Comparison of ENCODE assay signal across 14 cellular contexts in the genomic region with DNA sequence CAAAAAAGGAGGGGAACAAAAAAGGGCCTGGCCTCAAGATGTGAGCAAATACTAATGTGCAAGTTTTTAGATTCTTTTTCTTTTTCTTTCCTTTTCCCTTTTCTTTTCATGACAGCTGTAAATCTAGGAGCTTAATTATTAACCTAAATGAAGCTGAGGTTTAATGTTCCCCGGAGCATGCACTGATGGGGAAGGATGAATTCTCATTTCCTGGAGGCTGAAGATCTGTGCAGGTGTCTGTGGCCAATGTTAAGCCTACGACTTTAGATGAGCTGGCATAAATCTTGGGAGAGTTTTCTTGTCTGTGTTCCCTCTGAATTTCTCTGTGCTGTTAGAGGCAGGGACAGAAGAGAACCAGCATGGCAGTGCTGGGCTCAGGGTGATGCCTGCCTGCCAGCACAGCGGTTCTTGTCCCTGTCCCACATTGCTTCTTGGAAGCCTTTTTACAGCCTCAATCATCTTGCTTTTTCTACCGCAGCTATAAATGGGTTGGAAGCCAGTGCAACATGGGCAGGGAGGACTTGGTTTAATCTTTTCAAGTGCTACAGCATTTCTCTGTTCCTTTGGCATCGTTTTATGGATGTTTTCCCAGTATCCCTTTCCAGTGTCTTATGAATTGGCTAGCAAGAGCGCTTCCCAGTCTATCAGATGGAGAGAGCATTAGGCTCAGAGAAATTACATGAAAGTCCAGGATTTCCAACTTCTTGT.
A peak's percentile ranks its signal among the peaks of the same experiment; 100 is the strongest.
DNase-seq lines count a peak whose midpoint lies in the region; ATAC-seq and TF ChIP-seq lines count a peak whose summit lies in the region.
"Had no signal": no experiment of that assay in that cellular context is flagged by ENCODE, and none has a peak within 500 bp of the region (broad histone marks: within the 10 kb centered on the region; RNA-seq: fewer than 3 reads in every experiment).

No MANE protein-coding gene starts in this region.

- no peaks in the 10 kb centered on the region for H3K27me3 Mint-ChIP-seq in MCF 10A (ENCODE audit: insufficient read depth, unreplicated experiment)

- POLR2A ChIA-PET in MCF 10A (lab: Yijun Ruan, JAX): interaction anchor here (0.7 to 1.4 kb wide), 4 partner anchors 11 to 322 kb away, joined by 3 to 4 read pairs (median 3); no protein-coding TSS in a partner anchor

- no peak overlapping the region for H3K4me3 Mint-ChIP-seq in MCF 10A (ENCODE audit: unreplicated experiment)
- H3K4me3 Mint-ChIP-seq: mesothelial cell of epicardium had no signal

- H3K4me3 ChIP-seq in mammary epithelial cell (replicated peaks in 1 of 3; ENCODE audit: insufficient read depth in 1 of 3, low read depth in 2 of 3, low read length in 3 of 3) (no peak overlapping the region), colonic mucosa (no peak overlapping the region), right lobe of liver (peak overlapping the region; percentile 6 to 22 (median 17)), uterus (no peak overlapping the region)
- H3K4me3 ChIP-seq: tibial artery had no signal

- H3K9me3 ChIP-seq in mammary epithelial cell (replicated peaks; ENCODE audit: insufficient read depth, low read length) (no peaks in the 10 kb centered on the region), colonic mucosa (no peaks in the 10 kb centered on the region), right lobe of liver (no peaks in the 10 kb centered on the region), uterus (no peaks in the 10 kb centered on the region)
- H3K9me3 ChIP-seq: tibial artery had no signal

- H3K79me2 ChIP-seq in mammary epithelial cell (ENCODE audit: insufficient read depth, low read length): no peaks in the 10 kb centered on the region

- DNase-seq in MCF 10A (ENCODE audit: unreplicated experiment) (no peak), mammary epithelial cell (no peak), colonic mucosa (peak; percentile 45), right lobe of liver (no peak), uterus (no peak), NCI-H1105 treated with DMSO at 0.1 percent for 48 hours (lab: John Stamatoyannopoulos, UW) (no peak)
- DNase-seq: activated CD4-positive, CD25-positive, alpha-beta regulatory T cell treated with anti-CD3 and anti-CD28 coated beads, Interleukin-2, amount 50 U/mL, for 72 hours; DMS 273 treated with DMSO at 0.1 percent for 48 hours; H7; NCI-H1694; tibial artery had no signal

- H3K4me2 ChIP-seq in mammary epithelial cell (ENCODE audit: insufficient read depth, low read depth, low read length): no peak overlapping the region

- H3K27me3 ChIP-seq in mammary epithelial cell (ENCODE audit: insufficient read depth, low read length): no peaks in the 10 kb centered on the region
- no peaks in the 10 kb centered on the region for H3K27me3 ChIP-seq in colonic mucosa
- no peaks in the 10 kb centered on the region for H3K27me3 ChIP-seq in right lobe of liver
- no peaks in the 10 kb centered on the region for H3K27me3 ChIP-seq in uterus
- H3K27me3 ChIP-seq: tibial artery had no signal

- H3K27ac ChIP-seq in mammary epithelial cell (ENCODE audit: insufficient read depth, low read depth, low read length): no peak overlapping the region
- H3K27ac ChIP-seq in colonic mucosa: peak overlapping the region; percentile 35
- no peak overlapping the region for H3K27ac ChIP-seq in right lobe of liver
- peak overlapping the region; percentile 20 to 35 for H3K27ac ChIP-seq in uterus
- H3K27ac ChIP-seq: tibial artery had no signal

- H3K36me3 ChIP-seq in mammary epithelial cell (ENCODE audit: insufficient read depth, low read length) (no peaks in the 10 kb centered on the region), colonic mucosa (no peaks in the 10 kb centered on the region), right lobe of liver (no peaks in the 10 kb centered on the region), uterus (no peaks in the 10 kb centered on the region)
- H3K36me3 ChIP-seq: tibial artery had no signal

- H3K4me1 Mint-ChIP-seq in MCF 10A (ENCODE audit: insufficient read depth, unreplicated experiment): peaks cover 29% of the 10 kb centered on the region

- dilution Hi-C loops in mammary epithelial cell (cut with HindIII; ENCODE audit: low sequenced_read_pairs): loop anchor here (5.0 to 25.0 kb wide), 3 partner anchors 44 to 396 kb away; no protein-coding TSS in a partner anchor

- intact Hi-C loops in MCF 10A (cut with micrococcal nuclease): loop anchor here (5.0 kb wide), 1 partner anchor 141 kb away; no protein-coding TSS in a partner anchor
- intact Hi-C loops in mammary epithelial cell (cut with micrococcal nuclease): no loop called here
- intact Hi-C loops in colonic mucosa (cut with DNase I): no loop called here
- intact Hi-C loops in right lobe of liver (cut with DNase I): no loop called here
- intact Hi-C loops in uterus (cut with DNase I; ENCODE audit: low total_unique reads): no loop called here

- peaks cover 27% of the 10 kb centered on the region for H3K4me1 ChIP-seq in mammary epithelial cell (ENCODE audit: insufficient read depth, low read length)
- H3K4me1 ChIP-seq in colonic mucosa: peaks cover 8% of the 10 kb centered on the region
- peaks cover 0 to 14% (median 0%) of the 10 kb centered on the region in 4 donors for H3K4me1 ChIP-seq in right lobe of liver
- H3K4me1 ChIP-seq in uterus: peaks cover 0 to under 1% of the 10 kb centered on the region in 2 donors

- H2AFZ ChIP-seq in mammary epithelial cell (ENCODE audit: low read depth, low read length): no peak overlapping the region

- peak overlapping the region; percentile 51 for H3K27ac Mint-ChIP-seq in MCF 10A (ENCODE audit: low read depth, unreplicated experiment)

- CTCF ChIA-PET in MCF 10A (lab: Yijun Ruan, JAX): interaction anchor here (0.6 to 3.6 kb wide), 7 partner anchors 12 to 1117 kb away, joined by 3 to 17 read pairs (median 4); no protein-coding TSS in a partner anchor
- CTCF ChIA-PET in mammary epithelial cell (lab: Charles Lee; ENCODE audit: low non-redundant PET): no interaction called here

- ATAC-seq in right lobe of liver (peak; percentile 52 to 81 (median 62)), GM18873 (IDR thresholded peaks at IDR 0.05; ENCODE audit: low FRiP score, unreplicated experiment) (no peak), HG03039 (IDR thresholded peaks at IDR 0.05; ENCODE audit: unreplicated experiment) (no peak)

- no peaks in the 10 kb centered on the region for H3K9me3 Mint-ChIP-seq in MCF 10A (ENCODE audit: unreplicated experiment)

- peaks cover 14% of the 10 kb centered on the region for H3K36me3 Mint-ChIP-seq in MCF 10A (ENCODE audit: insufficient read depth, unreplicated experiment)

- H3K9ac ChIP-seq in mammary epithelial cell (ENCODE audit: insufficient read depth, low read length) (no peak overlapping the region), colonic mucosa (ENCODE audit: low read depth in 2 of 2, low read length in 2 of 2) (peak overlapping the region in 1 of 2 donors; percentile 15)

- TF ChIP-seq POLR2A in right lobe of liver (IDR thresholded peaks at IDR 0.05): no peak
- TF ChIP-seq POLR2A in uterus (IDR thresholded peaks at IDR 0.05): no peak

- in situ Hi-C loops in mammary epithelial cell (cut with MboI; ENCODE audit: low sequenced_read_pairs in 2 of 2): no loop called here

- TF ChIP-seq CTCF in MCF 10A (IDR thresholded peaks at IDR 0.05; ENCODE audit: unreplicated experiment): no peak
- TF ChIP-seq CTCF in mammary epithelial cell (conservative IDR thresholded peaks at IDR 0.05 in 1 of 2, IDR thresholded peaks at IDR 0.05 in 1 of 2; ENCODE audit: extremely low read depth in 1 of 2, insufficient read depth in 1 of 2, low read depth in 1 of 2, low read length in 2 of 2): no peak
- TF ChIP-seq CTCF in colonic mucosa (IDR thresholded peaks at IDR 0.05): no peak
- no peak for TF ChIP-seq CTCF in right lobe of liver (IDR thresholded peaks at IDR 0.05)
- no peak for TF ChIP-seq CTCF in uterus (IDR thresholded peaks at IDR 0.05)

- no TSS peak for BruUV-seq in MCF 10A (replicated peaks; lab: Mats Ljungman, UMichigan)
- BruUV-seq in mammary epithelial cell (replicated peaks; lab: Mats Ljungman, UMichigan): no TSS peak

- no peaks in the 10 kb centered on the region for H4K20me1 ChIP-seq in mammary epithelial cell (ENCODE audit: insufficient read depth, low read length)

- WGBS in mammary epithelial cell (ENCODE audit: low coverage, missing lambda C conversion rate): 66% methylated on average over 6 of the region's 6 CpGs
- 55% methylated on average over 4 of the region's 6 CpGs for WGBS in right lobe of liver (ENCODE audit: insufficient coverage, low coverage, low lambda C conversion rate, missing lambda C conversion rate)

Comparison
In these comparisons a context has a peak if more than half of its experiments do, and no peak if none do; other contexts are left out.
1. H3K27ac ChIP-seq: peak in colonic mucosa (single experiment) and uterus (2 of 2); none in mammary epithelial cell (single experiment) and right lobe of liver (0 of 3).
2. H3K4me3 ChIP-seq: peak in right lobe of liver (3 of 3); none in mammary epithelial cell (0 of 3), colonic mucosa (single experiment) and uterus (0 of 2).
3. ATAC-seq: peak in right lobe of liver (4 of 4); none in GM18873 (single experiment) and HG03039 (single experiment).